In genomic region chr12:28966049-28966778, GRCh38 we compare ENCODE assay signal across 1 cellular context.
TF ChIP-seq lines count a peak whose summit lies in the region.

No MANE protein-coding gene starts in this region.

TF ChIP-seq in IMR-90, 13 proteins besides CTCF, POLR2A, EP300 and RAD21 (continued from another document):
- no peak for TF ChIP-seq ELK1 (IDR thresholded peaks at IDR 0.05; ENCODE audit: borderline replicate concordance, low read depth, low read length)
- TF ChIP-seq MAZ (IDR thresholded peaks at IDR 0.05; ENCODE audit: borderline replicate concordance, low read depth, low read length), result no peak
- TF ChIP-seq CEBPB (IDR thresholded peaks at IDR 0.05; ENCODE audit: low read depth, low read length), result no peak
- TF ChIP-seq NFE2L2 (IDR thresholded peaks at IDR 0.05; ENCODE audit: low read depth, low read length), result no peak
- no peak for TF ChIP-seq FOS (IDR thresholded peaks at IDR 0.05; ENCODE audit: low read depth, low read length)
TF ChIP-seq in IMR-90: peak in this region for 0.
